In genomic region chr12:111602857-111603256, GRCh38 we compare ENCODE assay signal across 1 cellular context.
TF ChIP-seq lines count a peak whose summit lies in the region.

No MANE protein-coding gene starts in this region.

TF ChIP-seq in K562, 482 proteins besides CTCF, POLR2A, EP300 and RAD21 (continued from another document):
- peak; percentile 90 for TF ChIP-seq ZNF316 (IDR thresholded peaks at IDR 0.05)
- TF ChIP-seq ZNF384 (IDR thresholded peaks at IDR 0.05; ENCODE audit: low read depth, low read length): peak; percentile 57; the same call in 1 of the 2 replicates
